8 cellular contexts compared by ENCODE assay signal in genomic region chr14:32576088-32576795, GRCh38.
DNase-seq lines count a peak whose midpoint lies in the region; ATAC-seq and TF ChIP-seq lines count a peak whose summit lies in the region.

No MANE protein-coding gene starts in this region.

- H3K36me3 ChIP-seq in uterus: no peaks in the 10 kb centered on the region

- TF ChIP-seq POLR2A in uterus (IDR thresholded peaks at IDR 0.05): no peak

- H3K4me3 ChIP-seq in fibroblast of the aortic adventitia (ENCODE audit: low read depth, low read length) (peak overlapping the region; percentile 22), uterus (no peak overlapping the region)

- ATAC-seq in GM18867 (IDR thresholded peaks at IDR 0.05; ENCODE audit: unreplicated experiment) (peak; percentile 60), HG03342 (IDR thresholded peaks at IDR 0.05; ENCODE audit: unreplicated experiment) (peak; percentile 65)

- intact Hi-C loops in uterus (cut with DNase I; ENCODE audit: low total_unique reads): loop anchor here (10.0 kb wide), 1 partner anchor 1219 kb away; no protein-coding TSS in a partner anchor

- H3K9me3 ChIP-seq in uterus: no peaks in the 10 kb centered on the region

- no peak overlapping the region for H3K27ac ChIP-seq in uterus

- H3K9me3 Mint-ChIP-seq in neural crest cell: no peaks in the 10 kb centered on the region

- H3K4me3 Mint-ChIP-seq in neural crest cell: no peak overlapping the region

- H3K4me1 Mint-ChIP-seq in neural crest cell: peaks cover 14% of the 10 kb centered on the region

- DNase-seq in AML-193 (lab: John Stamatoyannopoulos, UW): peak; percentile 21 to 37
- DNase-seq in NCI-H510A (lab: John Stamatoyannopoulos, UW): peak; percentile 21
- DNase-seq in activated T-cell treated with anti-CD3 and anti-CD28 coated beads for 4 hours: peak; percentile 3
- peak; percentile 80 for DNase-seq in fibroblast of the aortic adventitia (ENCODE audit: low read depth)
- DNase-seq in neural crest cell (ENCODE audit: low read depth, low spot score): peak; percentile 50
- peak; percentile 36 to 57 for DNase-seq in uterus

- no peaks in the 10 kb centered on the region for H3K36me3 Mint-ChIP-seq in neural crest cell (ENCODE audit: low read depth)

- peaks cover 10% of the 10 kb centered on the region for H3K27me3 Mint-ChIP-seq in neural crest cell (ENCODE audit: low read depth)

- H3K27me3 ChIP-seq in uterus: no peaks in the 10 kb centered on the region

- no peaks in the 10 kb centered on the region for H3K4me1 ChIP-seq in uterus

- TF ChIP-seq CTCF in fibroblast of the aortic adventitia (IDR thresholded peaks at IDR 0.05; ENCODE audit: insufficient read depth, low read length) (peak; percentile 96), neural crest cell (conservative IDR thresholded peaks at IDR 0.05) (peak; percentile 99), uterus (IDR thresholded peaks at IDR 0.05) (peak; percentile 84 to 97 (median 90))

- H3K27ac Mint-ChIP-seq in neural crest cell (ENCODE audit: unreplicated experiment): no peak overlapping the region

Comparison
In these comparisons a context has a peak if more than half of its experiments do, and no peak if none do; other contexts are left out.
1. DNase-seq: peak in every context shown above with its lines; median percentile 80 in fibroblast of the aortic adventitia; 50 in neural crest cell; 46 in uterus; 29 in AML-193; 21 in NCI-H510A; 3 in activated T-cell treated with anti-CD3 and anti-CD28 coated beads for 4 hours.